Comparison of ENCODE assay signal across 7 cellular contexts in genomic region chr19:14023404-14024235, GRCh38. TPM values are rescaled to one million over a fixed set of nuclear protein-coding genes. Genes with fewer than 3 reads are reported as not detected.
DNase-seq lines count a peak whose midpoint lies in the region; ATAC-seq, FAIRE-seq and TF ChIP-seq lines count a peak whose summit lies in the region.
"Had no signal": no experiment of that assay in that cellular context is flagged by ENCODE, and none has a peak within 500 bp of the region (broad histone marks: within the 10 kb centered on the region; RNA-seq: fewer than 3 reads in every experiment).

No MANE protein-coding gene starts in this region.

- peaks cover 54% of the 10 kb centered on the region for H3F3A ChIP-seq in PC-9 (ENCODE audit: insufficient read depth, low read depth)

- no peaks in the 10 kb centered on the region for H3K27me3 ChIP-seq in PC-9 (ENCODE audit: insufficient read depth, low read depth)

- H3K4me3 ChIP-seq in PC-9 = no peak overlapping the region

- H3K36me3 ChIP-seq in PC-9 (ENCODE audit: low read depth) = no peaks in the 10 kb centered on the region

- peak; percentile 31 for FAIRE-seq in GM19239 (lab: Jason Lieb, UNC)

- no peaks in the 10 kb centered on the region for H3K27me3 Mint-ChIP-seq in glutamatergic neuron (ENCODE audit: unreplicated experiment)
- H3K27me3 Mint-ChIP-seq: central memory CD8-positive, alpha-beta T cell had no signal

- no peaks in the 10 kb centered on the region for H3K36me3 Mint-ChIP-seq in glutamatergic neuron (ENCODE audit: unreplicated experiment)

- peak overlapping the region; percentile 93 for H3K27ac ChIP-seq in PC-9

- no TSS peak for BruUV-seq in PC-9 (replicated peaks; lab: Mats Ljungman, UMichigan)

- POLR2A ChIA-PET in PC-9 (lab: Charles Lee; ENCODE audit: unreplicated experiment) = interaction anchor here (0.6 kb wide), 1 partner anchor 400 kb away, joined by 10 read pairs; no protein-coding TSS in a partner anchor

- no peaks in the 10 kb centered on the region for H3K79me2 ChIP-seq in PC-9 (ENCODE audit: low read depth)

- H2AFZ ChIP-seq in PC-9 = no peak overlapping the region

- H3K9me3 ChIP-seq in PC-9 (ENCODE audit: insufficient read depth, low read depth) = no peaks in the 10 kb centered on the region

- CTCF ChIA-PET in PC-9 (lab: Charles Lee) = interaction anchor here (1.2 kb wide), 1 partner anchor 12 kb away, joined by 4 read pairs; no protein-coding TSS in a partner anchor

- H3K27ac Mint-ChIP-seq in glutamatergic neuron (ENCODE audit: unreplicated experiment) = no peak overlapping the region

- peaks cover 31% of the 10 kb centered on the region for H3K4me1 ChIP-seq in PC-9 (replicated peaks; ENCODE audit: insufficient read depth)

- TF ChIP-seq CTCF in PC-9 (conservative IDR thresholded peaks at IDR 0.05) (peak; percentile 76), glutamatergic neuron (IDR thresholded peaks at IDR 0.05; ENCODE audit: partially characterized antibody, unreplicated experiment) (peak; percentile 53)

- no peak overlapping the region for H3K4me3 Mint-ChIP-seq in glutamatergic neuron (ENCODE audit: unreplicated experiment)
- H3K4me3 Mint-ChIP-seq: central memory CD8-positive, alpha-beta T cell had no signal

- no peak for DNase-seq in GM19239 (ENCODE audit: insufficient read length, low spot score)
- peak; percentile 56 to 68 for DNase-seq in PC-9
- peak; percentile 58 for DNase-seq in glutamatergic neuron
- DNase-seq in NCI-H2029 treated with DMSO at 0.1 percent for 48 hours (lab: John Stamatoyannopoulos, UW) = no peak

- intact Hi-C loops in PC-9 (cut with micrococcal nuclease; ENCODE audit: unreplicated experiment) = no loop called here

- H3K9me3 Mint-ChIP-seq in glutamatergic neuron (ENCODE audit: unreplicated experiment) = peaks cover 1% of the 10 kb centered on the region
- H3K9me3 Mint-ChIP-seq: central memory CD8-positive, alpha-beta T cell had no signal

- H3K4me2 ChIP-seq in PC-9 = no peak overlapping the region

- no peaks in the 10 kb centered on the region for H4K20me1 ChIP-seq in PC-9 (ENCODE audit: insufficient read depth)

- H3K4me1 Mint-ChIP-seq in glutamatergic neuron (ENCODE audit: low read depth, unreplicated experiment) = no peaks in the 10 kb centered on the region

- H3K9me2 ChIP-seq in PC-9 (ENCODE audit: insufficient read depth) = no peaks in the 10 kb centered on the region

- ATAC-seq in GM19035 (IDR thresholded peaks at IDR 0.05; ENCODE audit: unreplicated experiment) (no peak), HG03108 (IDR thresholded peaks at IDR 0.05; ENCODE audit: unreplicated experiment) (no peak)

RNA-seq across cellular contexts. Expression of gene RLN3, which starts 4.3 kb away (rescaled TPM):
- total RNA-seq in PC-9 (2021) (not detected in 2 replicates), glutamatergic neuron (ENCODE audit: unreplicated experiment) (not detected)

RNA-seq across cellular contexts. Expression of gene IL27RA, which starts 7.9 kb away (rescaled TPM):
- 7.8 and 11.9 TPM in 2 replicates for total RNA-seq in PC-9 (2021)
- total RNA-seq in glutamatergic neuron (ENCODE audit: unreplicated experiment) = not detected

RNA-seq across cellular contexts. Expression of gene RFX1, which starts 17.5 kb away (rescaled TPM):
- total RNA-seq in PC-9 (2021) (20.6 and 25.5 TPM in 2 replicates), glutamatergic neuron (ENCODE audit: unreplicated experiment) (9.4 TPM)

RNA-seq across cellular contexts. Expression of gene PALM3, which starts 38.3 kb away (rescaled TPM):
- total RNA-seq in PC-9 (2021) (25.0 and 28.8 TPM in 2 replicates), glutamatergic neuron (ENCODE audit: unreplicated experiment) (6.7 TPM)

RNA-seq across cellular contexts. Expression of gene MISP3, which starts 49.0 kb away (rescaled TPM):
- total RNA-seq in PC-9 (2021) (6.7 and 10.5 TPM in 2 replicates), glutamatergic neuron (ENCODE audit: unreplicated experiment) (2.2 TPM)

Comparison
In these comparisons a context has a peak if more than half of its experiments do, and no peak if none do; other contexts are left out.
1. DNase-seq: peak in PC-9 (2 of 2) and glutamatergic neuron (single experiment); none in GM19239 (single experiment) and NCI-H2029 treated with DMSO at 0.1 percent for 48 hours (single experiment).